Comparison of ENCODE assay signal across 32 cellular contexts in the genomic region with DNA sequence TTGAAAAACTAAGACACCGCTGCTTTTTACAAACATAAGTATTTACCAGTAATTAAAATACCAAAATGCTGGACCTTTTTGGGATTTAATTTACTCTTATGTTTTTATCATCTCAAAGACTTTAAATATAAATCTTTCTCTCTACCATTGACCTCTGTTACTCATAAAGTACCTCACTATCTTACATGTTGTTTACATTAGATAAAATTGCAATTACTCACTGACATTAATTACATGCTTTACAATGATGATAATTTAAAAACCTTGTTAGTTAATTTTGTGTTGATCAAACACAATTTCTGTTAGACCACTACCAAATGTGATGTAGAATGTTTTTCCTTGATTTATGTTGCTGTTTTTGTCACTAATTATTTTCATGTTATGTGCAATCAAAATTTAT.
"Had no signal": no experiment of that assay in that cellular context is flagged by ENCODE, and none has a peak within 500 bp of the region (broad histone marks: within the 10 kb centered on the region; RNA-seq: fewer than 3 reads in every experiment).

No MANE protein-coding gene starts in this region.

- H3K27me3 Mint-ChIP-seq: activated CD8-positive, alpha-beta T cell treated with anti-CD3 and anti-CD28 coated beads for 36 hours; activated naive CD8-positive, alpha-beta T cell; activated T-helper 17 cell treated with anti-CD3 and anti-CD28 coated beads, Interleukin-2, amount 50 U/mL, for 72 hours; central memory CD8-positive, alpha-beta T cell; effector memory CD8-positive, alpha-beta T cell; T-helper 17 cell had no signal

- H3K36me3 Mint-ChIP-seq: activated naive CD8-positive, alpha-beta T cell had no signal

- H3K4me1 Mint-ChIP-seq: activated B cell treated with CpG ODN at 0.5 μM for 24 hours; activated T-helper 17 cell treated with anti-CD3 and anti-CD28 coated beads, Interleukin-2, amount 50 U/mL, for 72 hours; central memory CD8-positive, alpha-beta T cell; T-helper 17 cell had no signal

- H3K4me3 Mint-ChIP-seq: activated B cell treated with CpG ODN at 0.5 μM for 24 hours; activated CD8-positive, alpha-beta T cell treated with anti-CD3 and anti-CD28 coated beads for 36 hours; activated naive CD8-positive, alpha-beta T cell; activated T-cell treated with anti-CD3 and anti-CD28 coated beads, Interleukin-2, amount 50 U/mL, for 4 hours; activated T-helper 17 cell treated with anti-CD3 and anti-CD28 coated beads, Interleukin-2, amount 50 U/mL, for 72 hours; central memory CD8-positive, alpha-beta T cell; effector memory CD8-positive, alpha-beta T cell; T-helper 17 cell; T-helper 2 cell treated with Interferon-gamma antibody and Interleukin-4, amounts not matched to agents 5 μg/mL and 100 μg/mL, for 36 hours had no signal

- H3K9me3 Mint-ChIP-seq: activated B cell treated with CpG ODN at 0.5 μM for 24 hours; activated CD8-positive, alpha-beta T cell treated with anti-CD3 and anti-CD28 coated beads for 36 hours; activated T-cell treated with anti-CD3 and anti-CD28 coated beads, Interleukin-2, amount 50 U/mL, for 4 hours; T-helper 2 cell treated with Interferon-gamma antibody and Interleukin-4, amounts not matched to agents 5 μg/mL and 100 μg/mL, for 36 hours had no signal

- H3K36me3 ChIP-seq: brain microvascular endothelial cell, WERI-Rb-1 had no signal

- DNase-seq: activated B cell treated with CpG ODN at 0.5 μM for 24 hours; activated CD4-positive, alpha-beta T cell treated with anti-CD3 and anti-CD28 coated beads for 48 hours; activated CD4-positive, alpha-beta T cell treated with anti-CD3 and anti-CD28 coated beads, Interleukin-2, amount 50 U/mL, for 1 hour; activated CD4-positive, alpha-beta T cell treated with anti-CD3 and anti-CD28 coated beads, Interleukin-2, amount 50 U/mL, for 48 hours; activated CD8-positive, alpha-beta memory T cell treated with anti-CD3 and anti-CD28 coated beads for 24 hours; activated CD8-positive, alpha-beta T cell treated with anti-CD3 and anti-CD28 coated beads for 36 hours; activated effector memory CD4-positive, alpha-beta T cell treated with Interleukin-2 at 50 U/mL for 16 hours; activated gamma-delta T cell treated with Interleukin-2 at 50 U/mL for 16 hours; activated naive CD4-positive, alpha-beta T cell treated with anti-CD3 and anti-CD28 coated beads, Interleukin-2, amount 50 U/mL, for 16 hours; activated naive CD4-positive, alpha-beta T cell treated with Interleukin-2 at 50 U/mL for 16 hours; activated T-cell treated with anti-CD3 and anti-CD28 coated beads, Interleukin-2, amount 50 U/mL, for 4 hours; amniotic stem cell; anterior cingulate cortex; brain microvascular endothelial cell; cortex of kidney; dermis blood vessel endothelial cell; effector CD4-positive, alpha-beta T cell; effector memory CD8-positive, alpha-beta T cell; foreskin fibroblast; head of caudate nucleus; T-helper 1 cell; T-helper 17 cell; T1000; WERI-Rb-1 had no signal

- ATAC-seq: activated CD4-positive, CD25-positive, alpha-beta regulatory T cell treated with anti-CD3 and anti-CD28 coated beads, Interleukin-2, amount 50 U/mL, for 24 hours; activated CD8-positive, alpha-beta T cell treated with anti-CD3 and anti-CD28 coated beads for 36 hours; activated T-helper 17 cell treated with anti-CD3 and anti-CD28 coated beads, Interleukin-2, amount 50 U/mL, for 72 hours; effector memory CD8-positive, alpha-beta T cell; T-helper 17 cell had no signal

- H3K27ac Mint-ChIP-seq: activated B cell treated with CpG ODN at 0.5 μM for 24 hours; activated CD8-positive, alpha-beta T cell treated with anti-CD3 and anti-CD28 coated beads for 36 hours; activated naive CD8-positive, alpha-beta T cell; activated T-helper 17 cell treated with anti-CD3 and anti-CD28 coated beads, Interleukin-2, amount 50 U/mL, for 72 hours; effector memory CD8-positive, alpha-beta T cell; T-helper 17 cell; T-helper 2 cell treated with Interferon-gamma antibody and Interleukin-4, amounts not matched to agents 5 μg/mL and 100 μg/mL, for 36 hours had no signal

- H3K27ac ChIP-seq: brain microvascular endothelial cell, WERI-Rb-1 had no signal

- H3K27me3 ChIP-seq: brain microvascular endothelial cell had no signal

- FAIRE-seq: astrocyte, bronchial epithelial cell, frontal cortex had no signal
